In genomic region chr1:21346304-21347071, GRCh38 we compare ENCODE assay signal across 9 cellular contexts. TPM values are rescaled to one million over a fixed set of nuclear protein-coding genes. Genes with fewer than 3 reads are reported as not detected.
A peak's percentile ranks its signal among the peaks of the same experiment; 100 is the strongest.
DNase-seq lines count a peak whose midpoint lies in the region; ATAC-seq and TF ChIP-seq lines count a peak whose summit lies in the region.
"Had no signal": no experiment of that assay in that cellular context is flagged by ENCODE, and none has a peak within 500 bp of the region (broad histone marks: within the 10 kb centered on the region; RNA-seq: fewer than 3 reads in every experiment).

No MANE protein-coding gene starts in this region.

- peak overlapping the region; percentile 75 for H2AFZ ChIP-seq in SU-DHL-6 (ENCODE audit: low read depth, low read length, severe bottlenecking)

- H3K27me3 Mint-ChIP-seq in activated T-helper 1 cell treated with anti-CD3 and anti-CD28 coated beads, Interleukin-12 subunit alpha, Interleukin-12 subunit beta, Interleukin-2, Interleukin-4 antibody, amounts not matched to agents 30 ng/mL and 10 ng/mL and 1 ng/mL, durations not matched to agents 14 hours and 24 hours and 36 hours (ENCODE audit: insufficient read depth), result no peaks in the 10 kb centered on the region

- H4K20me1 ChIP-seq in SU-DHL-6 (ENCODE audit: low read depth, low read length), result no peaks in the 10 kb centered on the region

- H3K27ac ChIP-seq in SU-DHL-6 (ENCODE audit: low read depth, low read length) (no peak overlapping the region), iPS-18a (ENCODE audit: low read length) (no peak overlapping the region), stomach smooth muscle (ENCODE audit: low read length) (peak overlapping the region; percentile 69)

- no peak for TF ChIP-seq CTCF in SU-DHL-6 (IDR thresholded peaks at IDR 0.05; ENCODE audit: insufficient read depth, low read length, poor library complexity, severe bottlenecking)

- intact Hi-C loops in activated T-helper 1 cell treated with anti-CD3 and anti-CD28 coated beads, Interleukin-12 subunit alpha, Interleukin-12 subunit beta, Interleukin-2, Interleukin-4 antibody, amounts not matched to agents 30 ng/mL and 10 ng/mL and 1 ng/mL, durations not matched to agents 14 hours and 24 hours and 36 hours (cut with micrococcal nuclease), result loop anchor here (5.0 kb wide), 1 partner anchor 414 kb away; no protein-coding TSS in a partner anchor

- H3K9me3 ChIP-seq in SU-DHL-6 (ENCODE audit: insufficient read depth, low read length), result no peaks in the 10 kb centered on the region
- H3K9me3 ChIP-seq in iPS-18a (ENCODE audit: control insufficient read depth, low read depth, low read length), result no peaks in the 10 kb centered on the region
- no peaks in the 10 kb centered on the region for H3K9me3 ChIP-seq in stomach smooth muscle (ENCODE audit: control insufficient read depth in 2 of 2, low read length in 2 of 2)

- H3K9ac ChIP-seq in SU-DHL-6 (ENCODE audit: low read length), result peak overlapping the region; percentile 85
- peak overlapping the region; percentile 55 for H3K9ac ChIP-seq in iPS-18a (ENCODE audit: low read length)
- H3K9ac ChIP-seq in stomach smooth muscle (ENCODE audit: low read length in 2 of 2), result peak overlapping the region; percentile 80 to 83

- DNase-seq in H7 (no peak), COLO668 (lab: John Stamatoyannopoulos, UW; ENCODE audit: unreplicated experiment) (no peak)
- DNase-seq in activated T-helper 1 cell treated with anti-CD3 and anti-CD28 coated beads, Interleukin-12 subunit alpha, Interleukin-12 subunit beta, Interleukin-2, Interleukin-4 antibody, amounts not matched to agents 30 ng/mL and 10 ng/mL and 1 ng/mL, durations not matched to agents 14 hours and 24 hours and 36 hours (ENCODE audit: low spot score), result no peak
- no peak for DNase-seq in activated naive CD4-positive, alpha-beta T cell treated with anti-CD3 and anti-CD28 coated beads, Interleukin-2, amount 50 U/mL, for 16 hours

- peaks cover 11% of the 10 kb centered on the region for H3K4me1 ChIP-seq in iPS-18a (ENCODE audit: control insufficient read depth, low read depth, low read length)
- H3K4me1 ChIP-seq in stomach smooth muscle (ENCODE audit: control insufficient read depth, insufficient read depth, low read length), result peaks cover 45% of the 10 kb centered on the region

- 0 out of 2 replicates have a peak, but pooled peaks cover 11% of the 10 kb centered on the region for H3F3A ChIP-seq in SU-DHL-6 (ENCODE audit: insufficient read depth)

- peaks cover 36% of the 10 kb centered on the region for H3K79me2 ChIP-seq in SU-DHL-6 (ENCODE audit: insufficient read depth, low read length)

- no peak overlapping the region for H3K27ac Mint-ChIP-seq in activated T-helper 1 cell treated with anti-CD3 and anti-CD28 coated beads, Interleukin-12 subunit alpha, Interleukin-12 subunit beta, Interleukin-2, Interleukin-4 antibody, amounts not matched to agents 30 ng/mL and 10 ng/mL and 1 ng/mL, durations not matched to agents 14 hours and 24 hours and 36 hours
- H3K27ac Mint-ChIP-seq: activated T-helper 2 cell treated with anti-CD3 and anti-CD28 coated beads, Interferon-gamma antibody, Interleukin-2, Interleukin-4, amounts not matched to agents 10 μg/mL and 5 μg/mL and 100 μg/mL, durations not matched to agents 14 hours and 24 hours and 36 hours had no signal

- H3K4me3 Mint-ChIP-seq in activated T-helper 1 cell treated with anti-CD3 and anti-CD28 coated beads, Interleukin-12 subunit alpha, Interleukin-12 subunit beta, Interleukin-2, Interleukin-4 antibody, amounts not matched to agents 30 ng/mL and 10 ng/mL and 1 ng/mL, durations not matched to agents 14 hours and 24 hours and 36 hours, result no peak overlapping the region

- H3K4me3 ChIP-seq in H7 (ENCODE audit: insufficient read depth, low read depth, low read length), result peak overlapping the region; percentile 93
- peak overlapping the region; percentile 80 for H3K4me3 ChIP-seq in SU-DHL-6 (ENCODE audit: insufficient read depth, low read length, poor library complexity, severe bottlenecking)
- peak overlapping the region; percentile 69 for H3K4me3 ChIP-seq in iPS-18a (ENCODE audit: low read length)
- H3K4me3 ChIP-seq in stomach smooth muscle (ENCODE audit: low read length in 2 of 2), result peak overlapping the region; percentile 85 to 93

- no peak for ATAC-seq in HG03521 (IDR thresholded peaks at IDR 0.05; ENCODE audit: unreplicated experiment)

- no peaks in the 10 kb centered on the region for H3K9me2 ChIP-seq in SU-DHL-6 (replicated peaks; ENCODE audit: insufficient read depth, low read length)

- no peaks in the 10 kb centered on the region for H3K36me3 ChIP-seq in H7 (replicated peaks; ENCODE audit: control insufficient read depth, insufficient read depth, low read length)
- H3K36me3 ChIP-seq in SU-DHL-6 (ENCODE audit: low read length), result no peaks in the 10 kb centered on the region
- H3K36me3 ChIP-seq in iPS-18a (ENCODE audit: control insufficient read depth, low read depth, low read length), result no peaks in the 10 kb centered on the region
- H3K36me3 ChIP-seq in stomach smooth muscle (ENCODE audit: control insufficient read depth in 2 of 2, insufficient read depth in 2 of 2, low read length in 2 of 2), result no peaks in the 10 kb centered on the region

- peak overlapping the region; percentile 73 for H3K4me2 ChIP-seq in SU-DHL-6 (ENCODE audit: low read depth, low read length, poor library complexity, severe bottlenecking)

- H3K9me3 Mint-ChIP-seq in activated T-helper 1 cell treated with anti-CD3 and anti-CD28 coated beads, Interleukin-12 subunit alpha, Interleukin-12 subunit beta, Interleukin-2, Interleukin-4 antibody, amounts not matched to agents 30 ng/mL and 10 ng/mL and 1 ng/mL, durations not matched to agents 14 hours and 24 hours and 36 hours, result no peaks in the 10 kb centered on the region
- H3K9me3 Mint-ChIP-seq: activated T-helper 2 cell treated with anti-CD3 and anti-CD28 coated beads, Interferon-gamma antibody, Interleukin-2, Interleukin-4, amounts not matched to agents 10 μg/mL and 5 μg/mL and 100 μg/mL, durations not matched to agents 14 hours and 24 hours and 36 hours had no signal

- H3K27me3 ChIP-seq in H7 (ENCODE audit: control insufficient read depth, insufficient read depth, low read length) (peaks cover 18% of the 10 kb centered on the region), SU-DHL-6 (ENCODE audit: low read length) (no peaks in the 10 kb centered on the region), iPS-18a (ENCODE audit: control insufficient read depth, insufficient read depth, low read length) (peaks cover 31% of the 10 kb centered on the region), stomach smooth muscle (ENCODE audit: control insufficient read depth in 1 of 2, insufficient read depth in 2 of 2, low read length in 2 of 2) (no peaks in the 10 kb centered on the region)

- H3K4me1 Mint-ChIP-seq in activated T-helper 1 cell treated with anti-CD3 and anti-CD28 coated beads, Interleukin-12 subunit alpha, Interleukin-12 subunit beta, Interleukin-2, Interleukin-4 antibody, amounts not matched to agents 30 ng/mL and 10 ng/mL and 1 ng/mL, durations not matched to agents 14 hours and 24 hours and 36 hours (ENCODE audit: low read depth), result peaks cover 27% of the 10 kb centered on the region

- peaks cover 16% of the 10 kb centered on the region for H3K36me3 Mint-ChIP-seq in activated T-helper 1 cell treated with anti-CD3 and anti-CD28 coated beads, Interleukin-12 subunit alpha, Interleukin-12 subunit beta, Interleukin-2, Interleukin-4 antibody, amounts not matched to agents 30 ng/mL and 10 ng/mL and 1 ng/mL, durations not matched to agents 14 hours and 24 hours and 36 hours (ENCODE audit: low read depth)

RNA-seq across cellular contexts. Expression of gene ECE1, which starts 56.2 kb away (rescaled TPM):
- 46.4 and 53.8 TPM in 2 replicates for total RNA-seq in H7 (2014; rRNA removed; shearing (Covaris generic))
- 139 and 140 TPM in 2 replicates for total RNA-seq in activated T-helper 1 cell treated with anti-CD3 and anti-CD28 coated beads, Interleukin-12 subunit alpha, Interleukin-12 subunit beta, Interleukin-2, Interleukin-4 antibody, amounts not matched to agents 30 ng/mL and 10 ng/mL and 1 ng/mL, durations not matched to agents 14 hours and 24 hours and 36 hours
